11 cellular contexts compared by ENCODE assay signal in genomic region chr6:139175389-139175788, GRCh38. TPM values are rescaled to one million over a fixed set of nuclear protein-coding genes. Genes with fewer than 3 reads are reported as not detected.
DNase-seq lines count a peak whose midpoint lies in the region; ATAC-seq and FAIRE-seq lines count a peak whose summit lies in the region.
"Had no signal": no experiment of that assay in that cellular context is flagged by ENCODE, and none has a peak within 500 bp of the region (broad histone marks: within the 10 kb centered on the region; RNA-seq: fewer than 3 reads in every experiment).

No MANE protein-coding gene starts in this region.

- H3K36me3 Mint-ChIP-seq in T-helper 1 cell treated with Interleukin-12 subunit alpha and Interleukin-12 subunit beta and Interleukin-4 antibody, amounts not matched to agents 30 μg/mL and 1 μg/mL, for 36 hours (ENCODE audit: low read depth): peaks cover 68% of the 10 kb centered on the region
- H3K36me3 Mint-ChIP-seq in natural killer cell treated with Interleukin-12 subunit alpha and Interleukin-12 subunit beta and Interleukin-15 and Interleukin-18, amount 100 ng/mL, for 72 hours: peaks cover 24% of the 10 kb centered on the region

- peak; percentile 59 for ATAC-seq in HG02759 (IDR thresholded peaks at IDR 0.05; ENCODE audit: unreplicated experiment)
- no peak for ATAC-seq in natural killer cell treated with Interleukin-12 subunit alpha and Interleukin-12 subunit beta and Interleukin-15 and Interleukin-18, amount 100 ng/mL, for 72 hours
- ATAC-seq: SK-N-SH treated with all-trans-retinoic acid at 6 μM for 48 hours had no signal

- no peak for FAIRE-seq in RCC 7860 (lab: Jason Lieb, UNC)

- DNase-seq in T-helper 1 cell: no peak
- DNase-seq in SIG-M5 treated with dmso at 0.1 percent for 504 hours (lab: John Stamatoyannopoulos, UW; ENCODE audit: unreplicated experiment): peak; percentile 85
- no peak for DNase-seq in natural killer cell treated with Interleukin-12 subunit alpha and Interleukin-12 subunit beta and Interleukin-15 and Interleukin-18, amount 100 ng/mL, for 72 hours (ENCODE audit: low spot score)
- no peak for DNase-seq in NCI-H2081 (lab: John Stamatoyannopoulos, UW)
- DNase-seq in stimulated activated CD4-positive, alpha-beta T cell treated with anti-CD3 and anti-CD28 coated beads, Interleukin-4, amount 100 ng/mL, for 1 hour: no peak
- DNase-seq in RCC 7860 (ENCODE audit: low spot score): no peak
- DNase-seq: NCI-H146; stimulated activated naive CD4-positive, alpha-beta T cell had no signal

- no peak overlapping the region for H3K4me3 Mint-ChIP-seq in T-helper 1 cell treated with Interleukin-12 subunit alpha and Interleukin-12 subunit beta and Interleukin-4 antibody, amounts not matched to agents 30 μg/mL and 1 μg/mL, for 36 hours
- H3K4me3 Mint-ChIP-seq in natural killer cell treated with Interleukin-12 subunit alpha and Interleukin-12 subunit beta and Interleukin-15 and Interleukin-18, amount 100 ng/mL, for 72 hours: no peak overlapping the region

- H3K27me3 Mint-ChIP-seq in T-helper 1 cell treated with Interleukin-12 subunit alpha and Interleukin-12 subunit beta and Interleukin-4 antibody, amounts not matched to agents 30 μg/mL and 1 μg/mL, for 36 hours (ENCODE audit: low read depth): no peaks in the 10 kb centered on the region
- H3K27me3 Mint-ChIP-seq in natural killer cell treated with Interleukin-12 subunit alpha and Interleukin-12 subunit beta and Interleukin-15 and Interleukin-18, amount 100 ng/mL, for 72 hours: no peaks in the 10 kb centered on the region

- no peaks in the 10 kb centered on the region for H3K9me3 Mint-ChIP-seq in T-helper 1 cell treated with Interleukin-12 subunit alpha and Interleukin-12 subunit beta and Interleukin-4 antibody, amounts not matched to agents 30 μg/mL and 1 μg/mL, for 36 hours
- no peaks in the 10 kb centered on the region for H3K9me3 Mint-ChIP-seq in natural killer cell treated with Interleukin-12 subunit alpha and Interleukin-12 subunit beta and Interleukin-15 and Interleukin-18, amount 100 ng/mL, for 72 hours

- peak overlapping the region; percentile 71 for H3K27ac Mint-ChIP-seq in T-helper 1 cell treated with Interleukin-12 subunit alpha and Interleukin-12 subunit beta and Interleukin-4 antibody, amounts not matched to agents 30 μg/mL and 1 μg/mL, for 36 hours
- H3K27ac Mint-ChIP-seq in natural killer cell treated with Interleukin-12 subunit alpha and Interleukin-12 subunit beta and Interleukin-15 and Interleukin-18, amount 100 ng/mL, for 72 hours: peak overlapping the region; percentile 16 to 18

- H3K4me1 Mint-ChIP-seq in T-helper 1 cell treated with Interleukin-12 subunit alpha and Interleukin-12 subunit beta and Interleukin-4 antibody, amounts not matched to agents 30 μg/mL and 1 μg/mL, for 36 hours (ENCODE audit: low read depth): peaks cover 69% of the 10 kb centered on the region
- peaks cover 58 to 66% of the 10 kb centered on the region in 2 donors for H3K4me1 Mint-ChIP-seq in natural killer cell treated with Interleukin-12 subunit alpha and Interleukin-12 subunit beta and Interleukin-15 and Interleukin-18, amount 100 ng/mL, for 72 hours (ENCODE audit: low read depth in 2 of 2)

RNA-seq across cellular contexts. Expression of gene HECA, which starts 40.5 kb away (rescaled TPM):
- total RNA-seq in natural killer cell treated with Interleukin-12 subunit alpha and Interleukin-12 subunit beta and Interleukin-15 and Interleukin-18, amount 100 ng/mL, for 72 hours: 10 to 100 TPM; 30.3 to 34.5 TPM
